Comparison of ENCODE assay signal across 8 cellular contexts in genomic region chr6:36196049-36196879, GRCh38.
DNase-seq lines count a peak whose midpoint lies in the region; ATAC-seq and FAIRE-seq lines count a peak whose summit lies in the region.

TSS of gene BRPF3 (plus strand) at chr6:36196744. CDS start at chr6:36200323, 3,579 bp downstream.

- peak within 1 kb of the TSS; percentile 80 for H3K27ac ChIP-seq in effector memory CD4-positive, alpha-beta T cell (ENCODE audit: insufficient read depth, low read length, poor library complexity, severe bottlenecking)

- H3K36me3 ChIP-seq in effector memory CD4-positive, alpha-beta T cell (ENCODE audit: control insufficient read depth, insufficient read depth, low read length), result no peaks in the 10 kb centered on the region

- FAIRE-seq in GM19239 (lab: Jason Lieb, UNC), result peak; percentile 40

- H3K9me3 ChIP-seq in effector memory CD4-positive, alpha-beta T cell (ENCODE audit: control insufficient read depth, low read length), result no peaks in the 10 kb centered on the region

- H3K4me1 ChIP-seq in effector memory CD4-positive, alpha-beta T cell (ENCODE audit: control insufficient read depth, insufficient read depth, low read length, poor library complexity, severe bottlenecking), result peaks cover 18% of the 10 kb centered on the region

- peak; percentile 52 for ATAC-seq in HG03520 (IDR thresholded peaks at IDR 0.05; ENCODE audit: unreplicated experiment)

- H3K4me3 ChIP-seq in effector memory CD4-positive, alpha-beta T cell (ENCODE audit: insufficient read depth, low read depth, low read length, poor library complexity, severe bottlenecking), result peak within 1 kb of the TSS; percentile 64

- no peaks in the 10 kb centered on the region for H3K27me3 ChIP-seq in effector memory CD4-positive, alpha-beta T cell (replicated peaks; ENCODE audit: control insufficient read depth, insufficient read depth, low read length, poor library complexity, severe bottlenecking)

- DNase-seq in Ammon's horn (ENCODE audit: low spot score), result peak; percentile 89
- peak; percentile 69 for DNase-seq in GM19239 (ENCODE audit: insufficient read length, low spot score)
- peak; percentile 28 for DNase-seq in NCI-H82 treated with DMSO at 0.1 percent for 48 hours (lab: John Stamatoyannopoulos, UW; ENCODE audit: unreplicated experiment)
- peak; percentile 91 for DNase-seq in activated CD8-positive, alpha-beta memory T cell treated with anti-CD3 and anti-CD28 coated beads for 24 hours
- DNase-seq in effector memory CD4-positive, alpha-beta T cell, result peak; percentile 49 to 68 (median 60)
- peak; percentile 76 for DNase-seq in medulla oblongata (ENCODE audit: extremely low spot score)
- DNase-seq in stimulated activated CD4-positive, alpha-beta T cell treated with anti-CD3 and anti-CD28 coated beads, TNF-alpha, amount 100 ng/mL, for 4 hours (ENCODE audit: low read depth in 3 of 3), result peak; percentile 48 to 75 (median 58)

Comparison
In these comparisons a context has a peak if more than half of its experiments do, and no peak if none do; other contexts are left out.
1. Peak in every context shown above with its lines: DNase-seq, ATAC-seq, H3K4me3 ChIP-seq and H3K27ac ChIP-seq.
2. DNase-seq: peak in every context shown above with its lines; median percentile 91 in activated CD8-positive, alpha-beta memory T cell treated with anti-CD3 and anti-CD28 coated beads for 24 hours; 89 in Ammon's horn; 76 in medulla oblongata; 69 in GM19239; 60 in effector memory CD4-positive, alpha-beta T cell; 58 in stimulated activated CD4-positive, alpha-beta T cell treated with anti-CD3 and anti-CD28 coated beads, TNF-alpha, amount 100 ng/mL, for 4 hours; 28 in NCI-H82 treated with DMSO at 0.1 percent for 48 hours.